8 cellular contexts compared by ENCODE assay signal in the genomic region with DNA sequence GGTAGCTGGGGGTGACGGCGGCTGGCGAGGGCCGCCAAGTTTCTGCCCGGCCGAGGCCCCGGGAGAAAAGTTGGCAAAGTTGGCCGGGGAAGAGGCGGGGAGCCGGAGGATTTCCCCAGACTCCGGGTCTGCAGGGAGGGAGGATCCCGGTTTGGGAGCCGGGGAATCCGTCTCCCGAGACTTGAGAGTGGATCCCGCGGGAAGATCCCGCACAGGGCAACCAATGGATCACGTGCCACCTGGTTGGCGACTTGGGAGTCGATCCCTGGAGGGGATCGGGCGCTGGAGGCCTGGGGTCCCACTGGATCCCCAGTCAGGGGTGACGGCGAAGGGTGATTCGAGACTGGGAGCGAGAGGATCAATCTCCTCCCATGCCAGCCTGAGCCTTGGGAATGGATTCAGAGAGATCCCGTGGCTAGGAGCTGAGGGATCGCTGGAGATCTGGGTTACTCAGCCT. TPM values are rescaled to one million over a fixed set of nuclear protein-coding genes. Genes with fewer than 3 reads are reported as not detected.
A peak's percentile ranks its signal among the peaks of the same experiment; 100 is the strongest.
DNase-seq lines count a peak whose midpoint lies in the region; ATAC-seq and TF ChIP-seq lines count a peak whose summit lies in the region.

No MANE protein-coding gene starts in this region.

- peaks cover 5% of the 10 kb centered on the region for H3K4me1 Mint-ChIP-seq in activated naive CD4-positive, alpha-beta T cell treated with anti-CD3 and anti-CD28 coated beads for 36 hours (ENCODE audit: low read depth)
- H3K4me1 Mint-ChIP-seq in dendritic cell treated with granulocyte-macrophage colony-stimulating factor and Interleukin-4, amounts not matched to agents 40 ng/mL and 50 ng/mL, for 4 days (ENCODE audit: low read depth): peaks cover 13% of the 10 kb centered on the region

- H3K4me1 ChIP-seq in Panc1 (ENCODE audit: control insufficient read depth, insufficient read depth, low read length) (peaks cover 8% of the 10 kb centered on the region), right lobe of liver (peaks cover 0 to 11% (median 4%) of the 10 kb centered on the region in 4 donors), suprapubic skin (peaks cover 52% of the 10 kb centered on the region)

- no peaks in the 10 kb centered on the region for H3K9me3 Mint-ChIP-seq in activated naive CD4-positive, alpha-beta T cell treated with anti-CD3 and anti-CD28 coated beads for 36 hours
- no peaks in the 10 kb centered on the region for H3K9me3 Mint-ChIP-seq in dendritic cell treated with granulocyte-macrophage colony-stimulating factor and Interleukin-4, amounts not matched to agents 40 ng/mL and 50 ng/mL, for 4 days

- no TSS peak for BruUV-seq in Panc1 (replicated peaks; lab: Mats Ljungman, UMichigan)

- CTCF ChIA-PET in activated naive CD4-positive, alpha-beta T cell treated with anti-CD3 and anti-CD28 coated beads for 36 hours (lab: Charles Lee): interaction anchor here (0.9 to 2.0 kb wide), 2 partner anchors 96 to 101 kb away, joined by 3 to 10 read pairs; no protein-coding TSS in a partner anchor
- CTCF ChIA-PET in Panc1 (lab: Charles Lee): no interaction called here

- no peak for DNase-seq in activated naive CD4-positive, alpha-beta T cell treated with anti-CD3 and anti-CD28 coated beads for 36 hours
- no peak for DNase-seq in activated naive CD4-positive, alpha-beta T cell (lab: John Stamatoyannopoulos, UW)
- DNase-seq in Panc1 (ENCODE audit: low read depth, low spot score) (no peak), right lobe of liver (peak in 2 of 3 donors; percentile 55 to 73), suprapubic skin (ENCODE audit: low spot score in 2 of 2) (peak in 1 of 2 donors; percentile 77)

- in situ Hi-C loops in Panc1 (cut with HindIII; ENCODE audit: low pct_unique_long_range_greater_than_20kb, low sequenced_read_pairs): no loop called here

- 0% methylated on average over 4 of the region's 29 CpGs for WGBS in right lobe of liver (ENCODE audit: insufficient coverage, low coverage, low lambda C conversion rate, missing lambda C conversion rate)
- 0% methylated on average over 10 of the region's 29 CpGs for WGBS in suprapubic skin

- H3K27me3 ChIP-seq in Panc1 (ENCODE audit: control insufficient read depth, insufficient read depth, low read length) (no peaks in the 10 kb centered on the region), right lobe of liver (no peaks in the 10 kb centered on the region), suprapubic skin (no peaks in the 10 kb centered on the region)

- TF ChIP-seq CTCF in Panc1 (IDR thresholded peaks at IDR 0.05) (no peak), right lobe of liver (IDR thresholded peaks at IDR 0.05) (no peak), suprapubic skin (IDR thresholded peaks at IDR 0.05) (no peak)

- H3K4me3 ChIP-seq in Panc1 (ENCODE audit: low read depth in 2 of 2, low read length in 2 of 2): peak overlapping the region; percentile 84 to 86
- peak overlapping the region; percentile 70 to 77 (median 74) for H3K4me3 ChIP-seq in right lobe of liver
- H3K4me3 ChIP-seq in suprapubic skin: peak overlapping the region; percentile 86

- H3K36me3 ChIP-seq in Panc1 (ENCODE audit: control insufficient read depth, insufficient read depth, low read length) (no peaks in the 10 kb centered on the region), right lobe of liver (no peaks in the 10 kb centered on the region), suprapubic skin (no peaks in the 10 kb centered on the region)

- POLR2A ChIA-PET in Panc1 (lab: Charles Lee): no interaction called here

- no peak for TF ChIP-seq POLR2A in right lobe of liver (IDR thresholded peaks at IDR 0.05)
- no peak for TF ChIP-seq POLR2A in suprapubic skin (IDR thresholded peaks at IDR 0.05)

- ATAC-seq in Panc1: peak; percentile 61
- ATAC-seq in right lobe of liver: peak; percentile 24 to 66 (median 38)
- ATAC-seq in GM19035 (IDR thresholded peaks at IDR 0.05; ENCODE audit: unreplicated experiment): no peak
- ATAC-seq in GM21528 (IDR thresholded peaks at IDR 0.05; ENCODE audit: low FRiP score, unreplicated experiment): no peak

- H3K27me3 Mint-ChIP-seq in activated naive CD4-positive, alpha-beta T cell treated with anti-CD3 and anti-CD28 coated beads for 36 hours (ENCODE audit: low read depth): peaks cover 43% of the 10 kb centered on the region
- H3K27me3 Mint-ChIP-seq in dendritic cell treated with granulocyte-macrophage colony-stimulating factor and Interleukin-4, amounts not matched to agents 40 ng/mL and 50 ng/mL, for 4 days: peaks cover 60% of the 10 kb centered on the region

- no peak for TF ChIP-seq EP300 in suprapubic skin (IDR thresholded peaks at IDR 0.05)

- H3K36me3 Mint-ChIP-seq in activated naive CD4-positive, alpha-beta T cell treated with anti-CD3 and anti-CD28 coated beads for 36 hours (ENCODE audit: low read depth): no peaks in the 10 kb centered on the region
- no peaks in the 10 kb centered on the region for H3K36me3 Mint-ChIP-seq in dendritic cell treated with granulocyte-macrophage colony-stimulating factor and Interleukin-4, amounts not matched to agents 40 ng/mL and 50 ng/mL, for 4 days (ENCODE audit: low read depth)

- intact Hi-C loops in activated naive CD4-positive, alpha-beta T cell treated with anti-CD3 and anti-CD28 coated beads for 36 hours (cut with micrococcal nuclease): loop anchor here (1.0 to 5.0 kb wide), 3 partner anchors 95 to 219 kb away; no protein-coding TSS in a partner anchor
- intact Hi-C loops in Panc1 (cut with micrococcal nuclease; ENCODE audit: unreplicated experiment): loop anchor here (2.0 to 5.0 kb wide), 2 partner anchors 74 to 96 kb away; no protein-coding TSS in a partner anchor
- intact Hi-C loops in dendritic cell treated with granulocyte-macrophage colony-stimulating factor and Interleukin-4, amounts not matched to agents 40 ng/mL and 50 ng/mL, for 4 days (cut with micrococcal nuclease): loop anchor here (1.0 kb wide), 1 partner anchor 95 kb away; no protein-coding TSS in a partner anchor
- intact Hi-C loops in right lobe of liver (cut with DNase I): loop anchor here (5.0 kb wide), 2 partner anchors 94 to 99 kb away; no protein-coding TSS in a partner anchor

- H3K9me3 ChIP-seq in Panc1 (ENCODE audit: control insufficient read depth, insufficient read depth, low read depth, low read length) (no peaks in the 10 kb centered on the region), right lobe of liver (no peaks in the 10 kb centered on the region), suprapubic skin (no peaks in the 10 kb centered on the region)

- H3K27ac ChIP-seq in Panc1 (ENCODE audit: low read length): peak overlapping the region; percentile 92
- peak overlapping the region; percentile 41 to 84 (median 66) for H3K27ac ChIP-seq in right lobe of liver
- H3K27ac ChIP-seq in suprapubic skin: peak overlapping the region; percentile 81

- peak overlapping the region; percentile 76 for H3K4me3 Mint-ChIP-seq in activated naive CD4-positive, alpha-beta T cell treated with anti-CD3 and anti-CD28 coated beads for 36 hours
- H3K4me3 Mint-ChIP-seq in dendritic cell treated with granulocyte-macrophage colony-stimulating factor and Interleukin-4, amounts not matched to agents 40 ng/mL and 50 ng/mL, for 4 days: peak overlapping the region; percentile 42

- no peak overlapping the region for H3K27ac Mint-ChIP-seq in activated naive CD4-positive, alpha-beta T cell treated with anti-CD3 and anti-CD28 coated beads for 36 hours
- no peak overlapping the region for H3K27ac Mint-ChIP-seq in dendritic cell treated with granulocyte-macrophage colony-stimulating factor and Interleukin-4, amounts not matched to agents 40 ng/mL and 50 ng/mL, for 4 days

RNA-seq across cellular contexts. Expression of a gene that starts 0.3 kb away (rescaled TPM):
- 1 to 10 TPM; 7.3 to 7.4 TPM for total RNA-seq in activated naive CD4-positive, alpha-beta T cell treated with anti-CD3 and anti-CD28 coated beads for 36 hours
- 48.1 TPM for total RNA-seq in Panc1 (2021; ENCODE audit: unreplicated experiment)
- 21.9 TPM for polyA plus RNA-seq in Panc1 (2012; ENCODE audit: insufficient read length)
- 10 to 100 TPM; 31.1 to 56.6 (median 39.2) TPM for total RNA-seq in right lobe of liver
- total RNA-seq in suprapubic skin: 100 to 1,000 TPM in 2 of 4 donors, 10 to 100 TPM in 2; 74.4 to 116 (median 97.0) TPM

RNA-seq across cellular contexts. Expression of a gene that starts 6.4 kb away (rescaled TPM):
- total RNA-seq in activated naive CD4-positive, alpha-beta T cell treated with anti-CD3 and anti-CD28 coated beads for 36 hours: not detected
- not detected for total RNA-seq in Panc1 (2021; ENCODE audit: unreplicated experiment)
- not detected for polyA plus RNA-seq in Panc1 (2012; ENCODE audit: insufficient read length)
- total RNA-seq in right lobe of liver: not detected
- 1 to 10 TPM in 3 of 4 donors, not detected in 1; 1.6 to 4.7 (median 4.7) TPM for total RNA-seq in suprapubic skin

Comparison
In these comparisons a context has a peak if more than half of its experiments do, and no peak if none do; other contexts are left out.
1. DNase-seq: peak in right lobe of liver (2 of 3); none in activated naive CD4-positive, alpha-beta T cell treated with anti-CD3 and anti-CD28 coated beads for 36 hours (single experiment), activated naive CD4-positive, alpha-beta T cell (0 of 4) and Panc1 (single experiment).
2. ATAC-seq: peak in Panc1 (single experiment) and right lobe of liver (4 of 4); none in GM19035 (single experiment) and GM21528 (single experiment).
3. Peak in every context shown above with its lines, with median percentiles within 50 percentile points of each other: H3K27ac ChIP-seq and H3K4me3 ChIP-seq.